In genomic region chr12:88225776-88226175, GRCh38 we compare ENCODE assay signal across 22 cellular contexts.
"Had no signal": no experiment of that assay in that cellular context is flagged by ENCODE, and none has a peak within 500 bp of the region (broad histone marks: within the 10 kb centered on the region; RNA-seq: fewer than 3 reads in every experiment).

No MANE protein-coding gene starts in this region.

- H3K4me3 Mint-ChIP-seq: dendritic cell treated with granulocyte-macrophage colony-stimulating factor and Interleukin-4, amounts not matched to agents 40 ng/mL and 50 ng/mL, for 4 days; memory B cell; nephron progenitor cell; stimulated activated memory B cell treated with anti-CD40 and anti-IgM and Interleukin-4, amounts not matched to agents 10 μg/mL and 1 μg/mL and 100 μg/mL, for 72 hours; stimulated activated naive CD8-positive, alpha-beta T cell treated with anti-CD3 and anti-CD28 coated beads, Interleukin-15, Interleukin-2, amounts not matched to agents 100 ng/mL and 50 ng/mL, for 24 hours had no signal

- H3K27ac ChIP-seq: hepatocyte, left ventricle myocardium inferior, lower lobe of right lung, psoas muscle, right lobe of liver, tibial artery, upper lobe of left lung, uterus had no signal

- H3K27ac Mint-ChIP-seq: dendritic cell treated with granulocyte-macrophage colony-stimulating factor and Interleukin-4, amounts not matched to agents 40 ng/mL and 50 ng/mL, for 4 days; memory B cell; nephron progenitor cell; stimulated activated memory B cell treated with anti-CD40 and anti-IgM and Interleukin-4, amounts not matched to agents 10 μg/mL and 1 μg/mL and 100 μg/mL, for 72 hours; stimulated activated naive CD8-positive, alpha-beta T cell treated with anti-CD3 and anti-CD28 coated beads, Interleukin-15, Interleukin-2, amounts not matched to agents 100 ng/mL and 50 ng/mL, for 24 hours had no signal

- H3K27me3 Mint-ChIP-seq: dendritic cell treated with granulocyte-macrophage colony-stimulating factor and Interleukin-4, amounts not matched to agents 40 ng/mL and 50 ng/mL, for 4 days; memory B cell; stimulated activated memory B cell treated with anti-CD40 and anti-IgM and Interleukin-4, amounts not matched to agents 10 μg/mL and 1 μg/mL and 100 μg/mL, for 72 hours; stimulated activated naive CD8-positive, alpha-beta T cell treated with anti-CD3 and anti-CD28 coated beads, Interleukin-15, Interleukin-2, amounts not matched to agents 100 ng/mL and 50 ng/mL, for 24 hours had no signal

- H3K9me3 ChIP-seq: right lobe of liver, upper lobe of left lung had no signal

- ATAC-seq: left cardiac atrium; lower lobe of right lung; psoas muscle; right lobe of liver; stimulated activated memory B cell treated with anti-CD40 and anti-IgM and Interleukin-4, amounts not matched to agents 10 μg/mL and 1 μg/mL and 100 μg/mL, for 72 hours had no signal

- H3K27me3 ChIP-seq: hepatocyte, right lobe of liver, tibial artery, upper lobe of left lung, uterus had no signal

- H3K36me3 ChIP-seq: left ventricle myocardium inferior, lower lobe of right lung, right lobe of liver, tibial artery, upper lobe of left lung, uterus had no signal

- H3K4me1 Mint-ChIP-seq: memory B cell, nephron progenitor cell had no signal

- H3K4me1 ChIP-seq: left ventricle myocardium inferior, lower lobe of right lung, psoas muscle, right lobe of liver, tibial artery, upper lobe of left lung, uterus had no signal

- H3K4me3 ChIP-seq: hepatocyte, left ventricle myocardium inferior, lower lobe of right lung, psoas muscle, right lobe of liver, tibial artery, upper lobe of left lung, uterus had no signal

- H3K36me3 Mint-ChIP-seq: memory B cell; stimulated activated memory B cell treated with anti-CD40 and anti-IgM and Interleukin-4, amounts not matched to agents 10 μg/mL and 1 μg/mL and 100 μg/mL, for 72 hours had no signal

- DNase-seq: foreskin melanocyte; head of caudate nucleus; kidney; left cardiac atrium; left ventricle myocardium inferior; lower lobe of right lung; midbrain; nephron progenitor cell; psoas muscle; retina; right lobe of liver; stimulated activated CD4-positive, alpha-beta T cell treated with anti-CD3 and anti-CD28 coated beads, Interleukin-15, amount 100 ng/mL, for 24 hours; stimulated activated CD4-positive, alpha-beta T cell treated with anti-CD3 and anti-CD28 coated beads, Interleukin-1b, Interleukin-23, amount 100 ng/mL, for 48 hours; stimulated activated CD4-positive, alpha-beta T cell treated with anti-CD3 and anti-CD28 coated beads, Interleukin-4, amount 100 ng/mL, for 24 hours; tibial artery; upper lobe of left lung; uterus had no signal
